ENCODE assay signal across 1 cellular context in the genomic region with DNA sequence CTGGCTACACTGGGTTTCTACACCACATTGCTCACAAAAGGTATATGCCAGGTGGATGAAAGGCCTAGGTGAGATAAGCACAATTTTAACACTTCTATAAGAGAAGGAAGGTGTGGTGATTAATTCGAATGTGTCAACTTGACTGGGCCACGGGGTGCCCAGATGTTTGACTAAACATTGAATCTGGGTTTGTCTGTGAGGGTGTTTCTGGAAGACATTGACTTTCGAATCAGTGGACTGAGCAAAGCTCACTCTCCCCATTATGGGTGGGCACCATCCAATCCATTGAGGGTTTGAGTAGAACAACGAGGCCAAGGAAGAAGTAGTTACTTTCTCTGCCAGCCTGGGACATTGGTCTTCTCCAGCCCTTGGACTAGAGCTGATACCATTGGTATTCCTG.
TF ChIP-seq lines count a peak whose summit lies in the region.

No MANE protein-coding gene starts in this region.

TF ChIP-seq in HepG2, 621 proteins besides CTCF, POLR2A, EP300 and RAD21 (continued from another document):
- TF ChIP-seq, protein P1, sequence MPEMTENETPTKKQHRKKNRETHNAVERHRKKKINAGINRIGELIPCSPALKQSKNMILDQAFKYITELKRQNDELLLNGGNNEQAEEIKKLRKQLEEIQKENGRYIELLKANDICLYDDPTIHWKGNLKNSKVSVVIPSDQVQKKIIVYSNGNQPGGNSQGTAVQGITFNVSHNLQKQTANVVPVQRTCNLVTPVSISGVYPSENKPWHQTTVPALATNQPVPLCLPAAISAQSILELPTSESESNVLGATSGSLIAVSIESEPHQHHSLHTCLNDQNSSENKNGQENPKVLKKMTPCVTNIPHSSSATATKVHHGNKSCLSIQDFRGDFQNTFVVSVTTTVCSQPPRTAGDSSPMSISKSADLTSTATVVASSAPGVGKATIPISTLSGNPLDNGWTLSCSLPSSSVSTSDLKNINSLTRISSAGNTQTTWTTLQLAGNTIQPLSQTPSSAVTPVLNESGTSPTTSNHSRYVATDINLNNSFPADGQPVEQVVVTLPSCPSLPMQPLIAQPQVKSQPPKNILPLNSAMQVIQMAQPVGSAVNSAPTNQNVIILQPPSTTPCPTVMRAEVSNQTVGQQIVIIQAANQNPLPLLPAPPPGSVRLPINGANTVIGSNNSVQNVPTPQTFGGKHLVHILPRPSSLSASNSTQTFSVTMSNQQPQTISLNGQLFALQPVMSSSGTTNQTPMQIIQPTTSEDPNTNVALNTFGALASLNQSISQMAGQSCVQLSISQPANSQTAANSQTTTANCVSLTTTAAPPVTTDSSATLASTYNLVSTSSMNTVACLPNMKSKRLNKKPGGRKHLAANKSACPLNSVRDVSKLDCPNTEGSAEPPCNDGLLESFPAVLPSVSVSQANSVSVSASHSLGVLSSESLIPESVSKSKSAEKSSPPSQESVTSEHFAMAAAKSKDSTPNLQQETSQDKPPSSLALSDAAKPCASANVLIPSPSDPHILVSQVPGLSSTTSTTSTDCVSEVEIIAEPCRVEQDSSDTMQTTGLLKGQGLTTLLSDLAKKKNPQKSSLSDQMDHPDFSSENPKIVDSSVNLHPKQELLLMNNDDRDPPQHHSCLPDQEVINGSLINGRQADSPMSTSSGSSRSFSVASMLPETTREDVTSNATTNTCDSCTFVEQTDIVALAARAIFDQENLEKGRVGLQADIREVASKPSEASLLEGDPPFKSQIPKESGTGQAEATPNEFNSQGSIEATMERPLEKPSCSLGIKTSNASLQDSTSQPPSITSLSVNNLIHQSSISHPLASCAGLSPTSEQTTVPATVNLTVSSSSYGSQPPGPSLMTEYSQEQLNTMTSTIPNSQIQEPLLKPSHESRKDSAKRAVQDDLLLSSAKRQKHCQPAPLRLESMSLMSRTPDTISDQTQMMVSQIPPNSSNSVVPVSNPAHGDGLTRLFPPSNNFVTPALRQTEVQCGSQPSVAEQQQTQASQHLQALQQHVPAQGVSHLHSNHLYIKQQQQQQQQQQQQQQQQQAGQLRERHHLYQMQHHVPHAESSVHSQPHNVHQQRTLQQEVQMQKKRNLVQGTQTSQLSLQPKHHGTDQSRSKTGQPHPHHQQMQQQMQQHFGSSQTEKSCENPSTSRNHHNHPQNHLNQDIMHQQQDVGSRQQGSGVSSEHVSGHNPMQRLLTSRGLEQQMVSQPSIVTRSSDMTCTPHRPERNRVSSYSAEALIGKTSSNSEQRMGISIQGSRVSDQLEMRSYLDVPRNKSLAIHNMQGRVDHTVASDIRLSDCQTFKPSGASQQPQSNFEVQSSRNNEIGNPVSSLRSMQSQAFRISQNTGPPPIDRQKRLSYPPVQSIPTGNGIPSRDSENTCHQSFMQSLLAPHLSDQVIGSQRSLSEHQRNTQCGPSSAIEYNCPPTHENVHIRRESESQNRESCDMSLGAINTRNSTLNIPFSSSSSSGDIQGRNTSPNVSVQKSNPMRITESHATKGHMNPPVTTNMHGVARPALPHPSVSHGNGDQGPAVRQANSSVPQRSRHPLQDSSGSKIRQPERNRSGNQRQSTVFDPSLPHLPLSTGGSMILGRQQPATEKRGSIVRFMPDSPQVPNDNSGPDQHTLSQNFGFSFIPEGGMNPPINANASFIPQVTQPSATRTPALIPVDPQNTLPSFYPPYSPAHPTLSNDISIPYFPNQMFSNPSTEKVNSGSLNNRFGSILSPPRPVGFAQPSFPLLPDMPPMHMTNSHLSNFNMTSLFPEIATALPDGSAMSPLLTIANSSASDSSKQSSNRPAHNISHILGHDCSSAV (CRISPR knock-in tag; IDR thresholded peaks at IDR 0.05; ENCODE audit: borderline replicate concordance): no peak
- TF ChIP-seq, protein P2, sequence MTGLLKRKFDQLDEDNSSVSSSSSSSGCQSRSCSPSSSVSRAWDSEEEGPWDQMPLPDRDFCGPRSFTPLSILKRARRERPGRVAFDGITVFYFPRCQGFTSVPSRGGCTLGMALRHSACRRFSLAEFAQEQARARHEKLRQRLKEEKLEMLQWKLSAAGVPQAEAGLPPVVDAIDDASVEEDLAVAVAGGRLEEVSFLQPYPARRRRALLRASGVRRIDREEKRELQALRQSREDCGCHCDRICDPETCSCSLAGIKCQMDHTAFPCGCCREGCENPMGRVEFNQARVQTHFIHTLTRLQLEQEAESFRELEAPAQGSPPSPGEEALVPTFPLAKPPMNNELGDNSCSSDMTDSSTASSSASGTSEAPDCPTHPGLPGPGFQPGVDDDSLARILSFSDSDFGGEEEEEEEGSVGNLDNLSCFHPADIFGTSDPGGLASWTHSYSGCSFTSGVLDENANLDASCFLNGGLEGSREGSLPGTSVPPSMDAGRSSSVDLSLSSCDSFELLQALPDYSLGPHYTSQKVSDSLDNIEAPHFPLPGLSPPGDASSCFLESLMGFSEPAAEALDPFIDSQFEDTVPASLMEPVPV (CRISPR knock-in tag; IDR thresholded peaks at IDR 0.05): no peak
- TF ChIP-seq MED8 (CRISPR knock-in tag; IDR thresholded peaks at IDR 0.05; ENCODE audit: insufficient replicate concordance): no peak
- no peak for TF ChIP-seq ZNF460 (CRISPR knock-in tag; IDR thresholded peaks at IDR 0.05; ENCODE audit: borderline replicate concordance)
- no peak for TF ChIP-seq SRY (CRISPR knock-in tag; IDR thresholded peaks at IDR 0.05)
- no peak for TF ChIP-seq TOPORS (CRISPR knock-in tag; IDR thresholded peaks at IDR 0.05)
- TF ChIP-seq EED (CRISPR knock-in tag; IDR thresholded peaks at IDR 0.05): no peak
